ENCODE assay signal across 1 cellular context in genomic region chr17:81386141-81386645, GRCh38.
TF ChIP-seq lines count a peak whose summit lies in the region.

No MANE protein-coding gene starts in this region.

TF ChIP-seq in HepG2, 621 proteins besides CTCF, POLR2A, EP300 and RAD21 (continued from another document and continues in another):
- TF ChIP-seq ZNF687 (CRISPR knock-in tag; IDR thresholded peaks at IDR 0.05): 0 out of 2 replicates have a peak, but pooled peaks have one; percentile 51
- 0 out of 2 replicates have a peak, but pooled peaks have one; percentile 21 for TF ChIP-seq HIC2 (CRISPR knock-in tag; IDR thresholded peaks at IDR 0.05; ENCODE audit: low read depth)
- peak; percentile 16; the same call in 1 of the 2 replicates for TF ChIP-seq THAP9 (CRISPR knock-in tag; IDR thresholded peaks at IDR 0.05; ENCODE audit: borderline replicate concordance)
- no peak for TF ChIP-seq SATB2 (CRISPR knock-in tag; IDR thresholded peaks at IDR 0.05)
- no peak for TF ChIP-seq CBX5 (CRISPR knock-in tag; IDR thresholded peaks at IDR 0.05; ENCODE audit: borderline replicate concordance)
- TF ChIP-seq ZNF235 (CRISPR knock-in tag; IDR thresholded peaks at IDR 0.05; ENCODE audit: borderline replicate concordance): no peak
- TF ChIP-seq ZNF572 (CRISPR knock-in tag; IDR thresholded peaks at IDR 0.05): no peak
- no peak for TF ChIP-seq ZBTB2 (CRISPR knock-in tag; IDR thresholded peaks at IDR 0.05; ENCODE audit: low read depth)
- TF ChIP-seq CBX2 (IDR thresholded peaks at IDR 0.05; ENCODE audit: low read depth, low read length): no peak; the same call in 1 of the 2 replicates
- TF ChIP-seq CBX2 (CRISPR knock-in tag; IDR thresholded peaks at IDR 0.05; ENCODE audit: low read depth): 0 out of 2 replicates have a peak, but pooled peaks have one; percentile 9
- TF ChIP-seq ZNF713 (CRISPR knock-in tag; IDR thresholded peaks at IDR 0.05): no peak
- no peak for TF ChIP-seq EED (CRISPR knock-in tag; IDR thresholded peaks at IDR 0.05)
- TF ChIP-seq GMEB2 (CRISPR knock-in tag; IDR thresholded peaks at IDR 0.05; ENCODE audit: low read depth): no peak
- TF ChIP-seq HNRNPL (IDR thresholded peaks at IDR 0.05; ENCODE audit: low read depth, low read length): peak; percentile 81
- no peak for TF ChIP-seq KMT2B (CRISPR knock-in tag; IDR thresholded peaks at IDR 0.05)
- 0 out of 2 replicates have a peak, but pooled peaks have one; percentile 13 for TF ChIP-seq SALL1 (CRISPR knock-in tag; IDR thresholded peaks at IDR 0.05)
- TF ChIP-seq KDM4B (CRISPR knock-in tag; IDR thresholded peaks at IDR 0.05): 0 out of 2 replicates have a peak, but pooled peaks have one; percentile 11
- no peak for TF ChIP-seq HCFC1 (IDR thresholded peaks at IDR 0.05; ENCODE audit: low read depth, low read length)
- peak; percentile 81 for TF ChIP-seq ZMYM3 (CRISPR knock-in tag; IDR thresholded peaks at IDR 0.05)
- no peak for TF ChIP-seq NFATC3 (CRISPR knock-in tag; IDR thresholded peaks at IDR 0.05)
- no peak for TF ChIP-seq ZMYM2 (CRISPR knock-in tag; IDR thresholded peaks at IDR 0.05)
- TF ChIP-seq RARG (CRISPR knock-in tag; IDR thresholded peaks at IDR 0.05; ENCODE audit: low read depth): no peak
- TF ChIP-seq REXO4 (CRISPR knock-in tag; IDR thresholded peaks at IDR 0.05; ENCODE audit: borderline replicate concordance): no peak
- peak; percentile 47; the same call in 1 of the 2 replicates for TF ChIP-seq ZNF768 (CRISPR knock-in tag; IDR thresholded peaks at IDR 0.05)
- no peak for TF ChIP-seq ZNF460 (CRISPR knock-in tag; IDR thresholded peaks at IDR 0.05; ENCODE audit: borderline replicate concordance)
- TF ChIP-seq ZNF260 (CRISPR knock-in tag; IDR thresholded peaks at IDR 0.05; ENCODE audit: borderline replicate concordance, low read depth): no peak
- no peak for TF ChIP-seq ZNF879 (CRISPR knock-in tag; IDR thresholded peaks at IDR 0.05)
- no peak for TF ChIP-seq ZNF335 (CRISPR knock-in tag; IDR thresholded peaks at IDR 0.05)
- TF ChIP-seq KDM3A (CRISPR knock-in tag; IDR thresholded peaks at IDR 0.05; ENCODE audit: low read depth): 0 out of 2 replicates have a peak, but pooled peaks have one; percentile 45
- TF ChIP-seq HDAC2 (CRISPR knock-in tag; IDR thresholded peaks at IDR 0.05): peak; percentile 7; the same call in 1 of the 2 replicates
- no peak for TF ChIP-seq CERS6 (CRISPR knock-in tag; IDR thresholded peaks at IDR 0.05)
- 0 out of 2 replicates have a peak, but pooled peaks have one; percentile 3 for TF ChIP-seq SNAI1 (CRISPR knock-in tag; IDR thresholded peaks at IDR 0.05; ENCODE audit: borderline replicate concordance)
- peak; percentile 37; the same call in 1 of the 2 replicates for TF ChIP-seq ZSCAN21 (CRISPR knock-in tag; IDR thresholded peaks at IDR 0.05; ENCODE audit: borderline replicate concordance)
- no peak for TF ChIP-seq DBP (CRISPR knock-in tag; IDR thresholded peaks at IDR 0.05; ENCODE audit: not compliant biosample characterization)
- peak; percentile 8; the same call in 1 of the 2 replicates for TF ChIP-seq ZNF501 (CRISPR knock-in tag; IDR thresholded peaks at IDR 0.05)
- TF ChIP-seq MLX (CRISPR knock-in tag; IDR thresholded peaks at IDR 0.05): no peak
- TF ChIP-seq ZC3H4 (CRISPR knock-in tag; IDR thresholded peaks at IDR 0.05; ENCODE audit: borderline replicate concordance): 0 out of 2 replicates have a peak, but pooled peaks have one; percentile 31
- TF ChIP-seq NRL (CRISPR knock-in tag; IDR thresholded peaks at IDR 0.05; ENCODE audit: borderline replicate concordance): no peak
- TF ChIP-seq RXRA (CRISPR knock-in tag; IDR thresholded peaks at IDR 0.05): peak; percentile 23; the same call in 1 of the 2 replicates
- TF ChIP-seq ZSCAN12 (CRISPR knock-in tag; IDR thresholded peaks at IDR 0.05): no peak
- TF ChIP-seq CREB1 (IDR thresholded peaks at IDR 0.05): no peak
- no peak for TF ChIP-seq CREB1 (CRISPR knock-in tag; IDR thresholded peaks at IDR 0.05)
- peak; percentile 95 for TF ChIP-seq ZNF629 (CRISPR knock-in tag; conservative IDR thresholded peaks at IDR 0.05)
- no peak for TF ChIP-seq ZBTB33 (CRISPR knock-in tag; IDR thresholded peaks at IDR 0.05)
- TF ChIP-seq PAF1 (CRISPR knock-in tag; IDR thresholded peaks at IDR 0.05): no peak
- TF ChIP-seq MYPOP (CRISPR knock-in tag; IDR thresholded peaks at IDR 0.05): 0 out of 2 replicates have a peak, but pooled peaks have one; percentile 17
- no peak for TF ChIP-seq MTA1 (CRISPR knock-in tag; IDR thresholded peaks at IDR 0.05; ENCODE audit: borderline replicate concordance)
- TF ChIP-seq ZBTB3 (CRISPR knock-in tag; IDR thresholded peaks at IDR 0.05; ENCODE audit: borderline replicate concordance, low read depth): no peak
- TF ChIP-seq ZNF576 (CRISPR knock-in tag; IDR thresholded peaks at IDR 0.05): no peak
- no peak for TF ChIP-seq KLF16 (CRISPR knock-in tag; IDR thresholded peaks at IDR 0.05)
